9 cellular contexts compared by ENCODE assay signal in the genomic region with DNA sequence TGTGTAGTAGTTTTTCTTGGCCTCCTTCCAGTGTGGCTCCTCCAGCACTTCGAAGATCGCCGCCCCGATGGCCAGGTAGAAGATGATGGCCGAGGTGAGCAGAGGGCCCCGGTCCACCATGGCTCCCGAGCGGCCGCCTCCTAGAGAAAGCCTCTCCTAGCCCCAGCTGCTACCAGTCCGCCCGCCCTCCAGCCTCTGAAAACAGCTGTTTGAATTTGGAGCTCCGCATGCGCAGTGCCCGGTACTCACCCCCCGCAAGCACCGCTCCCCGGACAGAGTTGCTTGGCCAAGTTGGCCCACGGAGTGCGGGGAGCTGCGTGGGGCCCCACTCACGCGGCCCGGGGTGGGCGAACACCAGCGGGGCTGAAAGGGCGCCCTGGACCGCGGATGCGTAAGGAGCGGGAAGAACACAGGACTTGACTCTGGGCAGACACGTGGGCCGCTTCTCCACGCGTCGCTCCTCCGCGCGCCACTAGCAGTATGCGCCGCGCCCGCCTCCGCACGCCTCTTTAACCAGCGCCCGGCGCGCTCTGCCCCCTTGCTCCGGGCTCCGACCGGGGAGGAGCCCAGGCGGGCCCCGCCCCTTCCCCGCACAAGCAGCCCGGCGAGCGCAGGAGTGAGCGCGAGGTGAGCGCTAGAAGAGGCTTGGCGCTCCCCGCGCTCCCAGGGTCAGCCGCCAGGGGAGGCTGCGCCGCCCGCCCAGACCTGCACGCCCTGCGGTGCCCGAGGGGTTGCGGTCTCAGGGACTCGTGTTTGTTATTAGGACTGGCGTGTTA. TPM values are rescaled to one million over a fixed set of nuclear protein-coding genes. Genes with fewer than 3 reads are reported as not detected.
A peak's percentile ranks its signal among the peaks of the same experiment; 100 is the strongest.
DNase-seq lines count a peak whose midpoint lies in the region; ATAC-seq and TF ChIP-seq lines count a peak whose summit lies in the region.
"Had no signal": no experiment of that assay in that cellular context is flagged by ENCODE, and none has a peak within 500 bp of the region (broad histone marks: within the 10 kb centered on the region; RNA-seq: fewer than 3 reads in every experiment).

A gene with protein sequence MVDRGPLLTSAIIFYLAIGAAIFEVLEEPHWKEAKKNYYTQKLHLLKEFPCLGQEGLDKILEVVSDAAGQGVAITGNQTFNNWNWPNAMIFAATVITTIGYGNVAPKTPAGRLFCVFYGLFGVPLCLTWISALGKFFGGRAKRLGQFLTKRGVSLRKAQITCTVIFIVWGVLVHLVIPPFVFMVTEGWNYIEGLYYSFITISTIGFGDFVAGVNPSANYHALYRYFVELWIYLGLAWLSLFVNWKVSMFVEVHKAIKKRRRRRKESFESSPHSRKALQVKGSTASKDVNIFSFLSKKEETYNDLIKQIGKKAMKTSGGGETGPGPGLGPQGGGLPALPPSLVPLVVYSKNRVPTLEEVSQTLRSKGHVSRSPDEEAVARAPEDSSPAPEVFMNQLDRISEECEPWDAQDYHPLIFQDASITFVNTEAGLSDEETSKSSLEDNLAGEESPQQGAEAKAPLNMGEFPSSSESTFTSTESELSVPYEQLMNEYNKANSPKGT (minus strand): TSS at position 484 of the 776 bp plus-strand sequence. CDS start 364 bp downstream, at position 120.

- H3K4me1 ChIP-seq in foreskin keratinocyte: no peaks in the 10 kb centered on the region
- H3K4me1 ChIP-seq in neutrophil (ENCODE audit: control insufficient read depth in 1 of 2, insufficient read depth in 1 of 2, low read depth in 1 of 2, low read length in 1 of 2): peaks cover 55 to 57% of the 10 kb centered on the region in 2 experiments
- H3K4me1 ChIP-seq in subcutaneous abdominal adipose tissue (ENCODE audit: control insufficient read depth in 5 of 5, insufficient read depth in 5 of 5, low read length in 5 of 5): peaks cover 4 to 38% (median 33%) of the 10 kb centered on the region in 5 donors
- H3K4me1 ChIP-seq: BLaER1 had no signal

- no peak within 1 kb of the TSS for H3K27ac ChIP-seq in foreskin keratinocyte
- peak within 1 kb of the TSS; percentile 33 for H3K27ac ChIP-seq in neutrophil
- no peak within 1 kb of the TSS for H3K27ac ChIP-seq in subcutaneous abdominal adipose tissue (ENCODE audit: low read depth, low read length)
- H3K27ac ChIP-seq: BLaER1 had no signal

- H3K27me3 Mint-ChIP-seq in activated T-cell treated with anti-CD3 and anti-CD28 coated beads, Interleukin-2, amount 50 U/mL, for 72 hours (ENCODE audit: low read depth): no peaks in the 10 kb centered on the region

- H3K27ac Mint-ChIP-seq in activated T-cell treated with anti-CD3 and anti-CD28 coated beads, Interleukin-2, amount 50 U/mL, for 72 hours: peak within 1 kb of the TSS; percentile 57

- peaks cover 0 to 3% of the 10 kb centered on the region in 2 donors for H3K36me3 Mint-ChIP-seq in activated T-cell treated with anti-CD3 and anti-CD28 coated beads, Interleukin-2, amount 50 U/mL, for 72 hours (ENCODE audit: insufficient read depth in 2 of 2)

- H3K27me3 ChIP-seq in foreskin keratinocyte: peaks cover 38% of the 10 kb centered on the region
- no peaks in the 10 kb centered on the region for H3K27me3 ChIP-seq in neutrophil
- H3K27me3 ChIP-seq in subcutaneous abdominal adipose tissue (ENCODE audit: control insufficient read depth in 5 of 5, insufficient read depth in 4 of 5, low read length in 5 of 5): peaks cover 0 to 19% (median 8%) of the 10 kb centered on the region in 5 donors

- TF ChIP-seq CTCF in foreskin keratinocyte (conservative IDR thresholded peaks at IDR 0.05) (peak; percentile 52), neutrophil (IDR thresholded peaks at IDR 0.05) (peak; percentile 72)

- H3K9me3 ChIP-seq in neutrophil (no peaks in the 10 kb centered on the region), subcutaneous abdominal adipose tissue (ENCODE audit: control insufficient read depth in 5 of 5, low read length in 5 of 5) (no peaks in the 10 kb centered on the region)

- H3K36me3 ChIP-seq in neutrophil: no peaks in the 10 kb centered on the region
- H3K36me3 ChIP-seq in subcutaneous abdominal adipose tissue (ENCODE audit: control insufficient read depth in 5 of 5, insufficient read depth in 5 of 5, low read length in 5 of 5): no peaks in the 10 kb centered on the region
- H3K36me3 ChIP-seq: BLaER1 had no signal

- H3K4me1 Mint-ChIP-seq in activated T-cell treated with anti-CD3 and anti-CD28 coated beads, Interleukin-2, amount 50 U/mL, for 72 hours (ENCODE audit: low read depth): peaks cover 41% of the 10 kb centered on the region

- no peaks in the 10 kb centered on the region for H3K9me3 Mint-ChIP-seq in activated T-cell treated with anti-CD3 and anti-CD28 coated beads, Interleukin-2, amount 50 U/mL, for 72 hours

- peak within 1 kb of the TSS; percentile 84 to 85 for H3K4me3 Mint-ChIP-seq in activated T-cell treated with anti-CD3 and anti-CD28 coated beads, Interleukin-2, amount 50 U/mL, for 72 hours

- ATAC-seq in HG03442 (IDR thresholded peaks at IDR 0.05; ENCODE audit: unreplicated experiment) (peak; percentile 88), foreskin keratinocyte (peak; percentile 90)
- ATAC-seq in activated T-cell treated with anti-CD3 and anti-CD28 coated beads, Interleukin-2, amount 50 U/mL, for 72 hours (replicated peaks in 1 of 2): peak; percentile 92 to 94

- peak within 1 kb of the TSS; percentile 64 to 74 for H3K4me3 ChIP-seq in neutrophil (ENCODE audit: low read depth in 1 of 2, low read length in 1 of 2)
- H3K4me3 ChIP-seq in subcutaneous abdominal adipose tissue (ENCODE audit: low read depth in 1 of 5, low read length in 5 of 5): peak within 1 kb of the TSS; percentile 59 to 68 (median 63)
- H3K4me3 ChIP-seq: BLaER1 had no signal

- H3K9ac ChIP-seq in subcutaneous abdominal adipose tissue (ENCODE audit: low read length in 5 of 5): peak within 1 kb of the TSS in 3 of 5 donors; percentile 43 to 67 (median 53)
- H3K9ac ChIP-seq: BLaER1 had no signal

- DNase-seq in NCI-H2081 (lab: John Stamatoyannopoulos, UW): peak; percentile 74 to 77
- no peak for DNase-seq in NCI-H2081 treated with DMSO at 0.1 percent for 48 hours (lab: John Stamatoyannopoulos, UW)
- peak; percentile 86 for DNase-seq in NOMO-1 treated with dmso at 0.1 percent for 144 hours (lab: John Stamatoyannopoulos, UW; ENCODE audit: unreplicated experiment)
- DNase-seq in activated T-cell treated with anti-CD3 and anti-CD28 coated beads, Interleukin-2, amount 50 U/mL, for 72 hours: peak; percentile 92 to 93
- peak in 1 of 2 donors; percentile 16 for DNase-seq in foreskin keratinocyte

RNA-seq across cellular contexts. Expression of the gene that starts here (rescaled TPM):
- total RNA-seq in activated T-cell treated with anti-CD3 and anti-CD28 coated beads, Interleukin-2, amount 50 U/mL, for 72 hours: 10 to 100 TPM; 10.9 to 14.7 TPM
- total RNA-seq in foreskin keratinocyte: 0.04 TPM in 1 of 2 replicates, not detected in the other
- polyA plus RNA-seq in foreskin keratinocyte: 0.02 TPM in 2 replicates

Comparison
In these comparisons a context has a peak if more than half of its experiments do, and no peak if none do; other contexts are left out.
1. RNA of the gene that starts here (total RNA-seq): 10.9 to 14.7 TPM in activated T-cell treated with anti-CD3 and anti-CD28 coated beads, Interleukin-2, amount 50 U/mL, for 72 hours; 0.04 TPM in foreskin keratinocyte; every median in the first group is over 10 times any median in the second.
2. Peak in ATAC-seq in foreskin keratinocyte; RNA of the gene not detected or under 1 TPM.
3. Peak in every context shown above with its lines, with median percentiles within 50 percentile points of each other: ATAC-seq.